In the genomic region with DNA sequence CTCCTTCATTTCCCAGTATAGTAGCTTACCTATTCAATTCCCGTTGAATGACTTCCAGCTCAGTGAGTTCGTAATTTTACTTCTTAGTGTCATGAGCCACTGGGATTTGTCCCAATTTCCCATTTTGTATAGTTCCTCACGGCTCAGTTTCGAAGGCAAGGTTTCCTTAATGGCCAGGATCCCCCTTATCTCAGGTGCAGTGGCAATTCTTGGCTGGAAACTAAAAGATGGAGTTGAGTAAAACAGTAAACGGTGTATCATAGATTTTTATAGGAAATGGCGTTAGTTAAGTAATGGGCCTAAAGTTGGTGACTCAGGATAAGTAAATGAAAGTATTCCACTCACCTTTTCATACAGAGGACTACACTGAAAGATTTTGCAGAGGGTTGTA, we compare ENCODE assay signal across 1 cellular context.
TF ChIP-seq lines count a peak whose summit lies in the region.

No MANE protein-coding gene starts in this region.

TF ChIP-seq in H1, 55 proteins besides CTCF, POLR2A, EP300 and RAD21:
- TF ChIP-seq TBP (IDR thresholded peaks at IDR 0.05; ENCODE audit: low read depth, low read length), result no peak
- TF ChIP-seq CREB1 (IDR thresholded peaks at IDR 0.05), result no peak
- no peak for TF ChIP-seq RXRA (IDR thresholded peaks at IDR 0.05; ENCODE audit: insufficient read depth, low read depth, low read length)
- no peak for TF ChIP-seq RNF2 (IDR thresholded peaks at IDR 0.05; ENCODE audit: borderline replicate concordance, low read depth, low read length, missing control alignments, poor library complexity, severe bottlenecking)
